In the genomic region with DNA sequence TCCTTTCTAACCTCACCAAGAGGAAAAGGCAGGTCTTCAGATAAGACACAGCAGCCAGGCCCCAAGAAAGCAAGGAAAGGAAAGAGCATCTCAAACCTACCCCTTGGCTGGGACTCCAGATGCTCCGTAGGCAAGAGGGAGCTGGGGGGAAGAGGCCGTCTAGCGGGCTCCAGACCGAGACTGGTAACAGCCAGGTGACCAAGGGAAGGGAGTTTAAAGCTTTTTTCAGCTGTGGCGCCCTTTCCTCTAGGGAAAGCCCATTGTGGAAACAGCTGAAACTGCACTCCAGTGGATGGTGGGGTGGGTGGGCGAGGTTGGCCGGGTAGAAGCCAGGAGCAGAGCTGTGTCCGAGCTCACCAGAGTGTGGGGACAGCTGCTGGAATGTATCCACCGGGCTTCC, we compare ENCODE assay signal across 2 cellular contexts.
TF ChIP-seq lines count a peak whose summit lies in the region.

No MANE protein-coding gene starts in this region.

TF ChIP-seq in GM23338, 12 proteins besides CTCF, POLR2A, EP300 and RAD21 (continues in another document):
- TF ChIP-seq, protein P1, sequence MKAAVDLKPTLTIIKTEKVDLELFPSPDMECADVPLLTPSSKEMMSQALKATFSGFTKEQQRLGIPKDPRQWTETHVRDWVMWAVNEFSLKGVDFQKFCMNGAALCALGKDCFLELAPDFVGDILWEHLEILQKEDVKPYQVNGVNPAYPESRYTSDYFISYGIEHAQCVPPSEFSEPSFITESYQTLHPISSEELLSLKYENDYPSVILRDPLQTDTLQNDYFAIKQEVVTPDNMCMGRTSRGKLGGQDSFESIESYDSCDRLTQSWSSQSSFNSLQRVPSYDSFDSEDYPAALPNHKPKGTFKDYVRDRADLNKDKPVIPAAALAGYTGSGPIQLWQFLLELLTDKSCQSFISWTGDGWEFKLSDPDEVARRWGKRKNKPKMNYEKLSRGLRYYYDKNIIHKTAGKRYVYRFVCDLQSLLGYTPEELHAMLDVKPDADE (IDR thresholded peaks at IDR 0.05): no peak
- no peak for TF ChIP-seq NANOG (IDR thresholded peaks at IDR 0.05; ENCODE audit: borderline replicate concordance)
- no peak for TF ChIP-seq CREB1 (CRISPR knock-in tag; IDR thresholded peaks at IDR 0.05; ENCODE audit: low read depth)
- no peak for TF ChIP-seq EZH2 (IDR thresholded peaks at IDR 0.05; ENCODE audit: low read depth, unreplicated experiment)
- TF ChIP-seq POLR2AphosphoS5 (IDR thresholded peaks at IDR 0.05; ENCODE audit: low read depth): no peak
- no peak for TF ChIP-seq JUNB (IDR thresholded peaks at IDR 0.05; ENCODE audit: unreplicated experiment)
- no peak for TF ChIP-seq ZNF114 (CRISPR knock-in tag; IDR thresholded peaks at IDR 0.05)
- TF ChIP-seq STAT1 (IDR thresholded peaks at IDR 0.05; ENCODE audit: unreplicated experiment): no peak
- no peak for TF ChIP-seq ZNF331 (CRISPR knock-in tag; IDR thresholded peaks at IDR 0.05; ENCODE audit: low read depth)
- TF ChIP-seq EZH2phosphoT487 (IDR thresholded peaks at IDR 0.05; ENCODE audit: unreplicated experiment): no peak
- TF ChIP-seq, protein P2, sequence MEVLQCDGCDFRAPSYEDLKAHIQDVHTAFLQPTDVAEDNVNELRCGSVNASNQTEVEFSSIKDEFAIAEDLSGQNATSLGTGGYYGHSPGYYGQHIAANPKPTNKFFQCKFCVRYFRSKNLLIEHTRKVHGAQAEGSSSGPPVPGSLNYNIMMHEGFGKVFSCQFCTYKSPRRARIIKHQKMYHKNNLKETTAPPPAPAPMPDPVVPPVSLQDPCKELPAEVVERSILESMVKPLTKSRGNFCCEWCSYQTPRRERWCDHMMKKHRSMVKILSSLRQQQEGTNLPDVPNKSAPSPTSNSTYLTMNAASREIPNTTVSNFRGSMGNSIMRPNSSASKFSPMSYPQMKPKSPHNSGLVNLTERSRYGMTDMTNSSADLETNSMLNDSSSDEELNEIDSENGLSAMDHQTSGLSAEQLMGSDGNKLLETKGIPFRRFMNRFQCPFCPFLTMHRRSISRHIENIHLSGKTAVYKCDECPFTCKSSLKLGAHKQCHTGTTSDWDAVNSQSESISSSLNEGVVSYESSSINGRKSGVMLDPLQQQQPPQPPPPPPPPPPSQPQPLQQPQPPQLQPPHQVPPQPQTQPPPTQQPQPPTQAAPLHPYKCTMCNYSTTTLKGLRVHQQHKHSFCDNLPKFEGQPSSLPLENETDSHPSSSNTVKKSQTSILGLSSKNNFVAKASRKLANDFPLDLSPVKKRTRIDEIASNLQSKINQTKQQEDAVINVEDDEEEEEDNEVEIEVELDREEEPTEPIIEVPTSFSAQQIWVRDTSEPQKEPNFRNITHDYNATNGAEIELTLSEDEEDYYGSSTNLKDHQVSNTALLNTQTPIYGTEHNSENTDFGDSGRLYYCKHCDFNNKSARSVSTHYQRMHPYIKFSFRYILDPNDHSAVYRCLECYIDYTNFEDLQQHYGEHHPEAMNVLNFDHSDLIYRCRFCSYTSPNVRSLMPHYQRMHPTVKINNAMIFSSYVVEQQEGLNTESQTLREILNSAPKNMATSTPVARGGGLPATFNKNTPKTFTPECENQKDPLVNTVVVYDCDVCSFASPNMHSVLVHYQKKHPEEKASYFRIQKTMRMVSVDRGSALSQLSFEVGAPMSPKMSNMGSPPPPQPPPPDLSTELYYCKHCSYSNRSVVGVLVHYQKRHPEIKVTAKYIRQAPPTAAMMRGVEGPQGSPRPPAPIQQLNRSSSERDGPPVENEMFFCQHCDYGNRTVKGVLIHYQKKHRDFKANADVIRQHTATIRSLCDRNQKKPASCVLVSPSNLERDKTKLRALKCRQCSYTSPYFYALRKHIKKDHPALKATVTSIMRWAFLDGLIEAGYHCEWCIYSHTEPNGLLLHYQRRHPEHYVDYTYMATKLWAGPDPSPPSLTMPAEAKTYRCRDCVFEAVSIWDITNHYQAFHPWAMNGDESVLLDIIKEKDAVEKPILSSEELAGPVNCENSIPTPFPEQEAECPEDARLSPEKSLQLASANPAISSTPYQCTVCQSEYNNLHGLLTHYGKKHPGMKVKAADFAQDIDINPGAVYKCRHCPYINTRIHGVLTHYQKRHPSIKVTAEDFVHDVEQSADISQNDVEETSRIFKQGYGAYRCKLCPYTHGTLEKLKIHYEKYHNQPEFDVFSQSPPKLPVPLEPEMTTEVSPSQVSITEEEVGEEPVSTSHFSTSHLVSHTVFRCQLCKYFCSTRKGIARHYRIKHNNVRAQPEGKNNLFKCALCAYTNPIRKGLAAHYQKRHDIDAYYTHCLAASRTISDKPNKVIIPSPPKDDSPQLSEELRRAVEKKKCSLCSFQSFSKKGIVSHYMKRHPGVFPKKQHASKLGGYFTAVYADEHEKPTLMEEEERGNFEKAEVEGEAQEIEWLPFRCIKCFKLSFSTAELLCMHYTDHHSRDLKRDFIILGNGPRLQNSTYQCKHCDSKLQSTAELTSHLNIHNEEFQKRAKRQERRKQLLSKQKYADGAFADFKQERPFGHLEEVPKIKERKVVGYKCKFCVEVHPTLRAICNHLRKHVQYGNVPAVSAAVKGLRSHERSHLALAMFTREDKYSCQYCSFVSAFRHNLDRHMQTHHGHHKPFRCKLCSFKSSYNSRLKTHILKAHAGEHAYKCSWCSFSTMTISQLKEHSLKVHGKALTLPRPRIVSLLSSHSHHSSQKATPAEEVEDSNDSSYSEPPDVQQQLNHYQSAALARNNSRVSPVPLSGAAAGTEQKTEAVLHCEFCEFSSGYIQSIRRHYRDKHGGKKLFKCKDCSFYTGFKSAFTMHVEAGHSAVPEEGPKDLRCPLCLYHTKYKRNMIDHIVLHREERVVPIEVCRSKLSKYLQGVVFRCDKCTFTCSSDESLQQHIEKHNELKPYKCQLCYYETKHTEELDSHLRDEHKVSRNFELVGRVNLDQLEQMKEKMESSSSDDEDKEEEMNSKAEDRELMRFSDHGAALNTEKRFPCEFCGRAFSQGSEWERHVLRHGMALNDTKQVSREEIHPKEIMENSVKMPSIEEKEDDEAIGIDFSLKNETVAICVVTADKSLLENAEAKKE (CRISPR knock-in tag; IDR thresholded peaks at IDR 0.05): no peak

TF ChIP-seq in H1, 55 proteins besides CTCF, POLR2A, EP300 and RAD21:
- TF ChIP-seq CREB1 (IDR thresholded peaks at IDR 0.05) (no peak), CHD1 (IDR thresholded peaks at IDR 0.05; ENCODE audit: low read depth, low read length) (no peak), FOSL1 (IDR thresholded peaks at IDR 0.05; ENCODE audit: insufficient read depth, low read depth, low read length) (no peak), SRF (IDR thresholded peaks at IDR 0.05; ENCODE audit: low read depth, low read length) (no peak), POLR2AphosphoS5 (IDR thresholded peaks at IDR 0.05; ENCODE audit: low read depth, low read length) (no peak), TBP (IDR thresholded peaks at IDR 0.05; ENCODE audit: low read depth, low read length) (no peak), HDAC6 (IDR thresholded peaks at IDR 0.05; ENCODE audit: low read depth, low read length) (no peak), KDM5A (IDR thresholded peaks at IDR 0.05; ENCODE audit: low read length) (no peak), EGR1 (IDR thresholded peaks at IDR 0.05; ENCODE audit: borderline replicate concordance, low read depth, low read length) (no peak), MAX (IDR thresholded peaks at IDR 0.05) (no peak), SP4 (IDR thresholded peaks at IDR 0.05; ENCODE audit: low read length) (no peak), NRF1 (IDR thresholded peaks at IDR 0.05; ENCODE audit: low read depth, low read length) (no peak)
TF ChIP-seq in H1: peak in this region for 0.
